In the genomic region with DNA sequence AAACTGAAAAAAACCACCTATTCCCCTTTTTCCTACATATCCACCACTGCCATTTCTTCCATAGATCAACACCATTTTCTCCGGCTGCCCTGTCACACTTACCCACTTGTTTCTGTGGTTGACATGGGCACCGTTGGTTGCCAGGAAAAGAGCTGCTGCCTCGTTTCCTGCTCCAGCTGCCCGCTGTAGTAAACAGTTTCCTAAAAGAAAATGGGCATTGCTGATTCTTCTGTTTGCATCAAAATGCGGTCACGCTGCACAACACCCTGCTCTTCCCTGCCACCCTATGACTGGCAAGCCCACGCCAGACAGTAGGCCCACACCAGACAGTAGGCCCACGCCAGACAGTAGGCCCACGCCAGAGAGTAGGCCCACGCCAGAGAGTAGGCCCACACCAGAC, we compare ENCODE assay signal across 18 cellular contexts. TPM values are rescaled to one million over a fixed set of nuclear protein-coding genes. Genes with fewer than 3 reads are reported as not detected.
DNase-seq lines count a peak whose midpoint lies in the region; ATAC-seq and TF ChIP-seq lines count a peak whose summit lies in the region.
"Had no signal": no experiment of that assay in that cellular context is flagged by ENCODE, and none has a peak within 500 bp of the region (broad histone marks: within the 10 kb centered on the region; RNA-seq: fewer than 3 reads in every experiment).

No MANE protein-coding gene starts in this region.

- H3K9me3 Mint-ChIP-seq in CD8-positive, alpha-beta memory T cell, result no peaks in the 10 kb centered on the region
- H3K9me3 Mint-ChIP-seq in WTC11, result no peaks in the 10 kb centered on the region
- H3K9me3 Mint-ChIP-seq: GM23338 had no signal

- peaks cover 0 to 3% (median 0%) of the 10 kb centered on the region in 3 donors for H3K4me1 Mint-ChIP-seq in CD8-positive, alpha-beta memory T cell
- H3K4me1 Mint-ChIP-seq in T-helper 17 cell (peaks cover 3% of the 10 kb centered on the region), WTC11 (peaks cover 5% of the 10 kb centered on the region; the same call in 1 of the 2 replicates)

- H3K27ac ChIP-seq in CD8-positive, alpha-beta memory T cell (ENCODE audit: low read depth, low read length), result no peak overlapping the region
- peak overlapping the region in 5 of 8 donors; percentile 27 to 70 (median 69) for H3K27ac ChIP-seq in spleen
- H3K27ac ChIP-seq: SK-N-MC had no signal

- TF ChIP-seq POLR2A in spleen (IDR thresholded peaks at IDR 0.05), result no peak

- H3K36me3 ChIP-seq in CD8-positive, alpha-beta memory T cell (ENCODE audit: insufficient read depth, low read length), result peaks cover 32% of the 10 kb centered on the region
- H3K36me3 ChIP-seq in spleen, result peaks cover 0 to 91% (median 52%) of the 10 kb centered on the region in 6 donors

- ATAC-seq in T-helper 17 cell, result peak; percentile 66
- ATAC-seq in HG03159 (IDR thresholded peaks at IDR 0.05; ENCODE audit: unreplicated experiment), result no peak
- no peak for ATAC-seq in WTC11
- ATAC-seq: activated CD4-positive, CD25-positive, alpha-beta regulatory T cell treated with anti-CD3 and anti-CD28 coated beads, Interleukin-2, amount 50 U/mL, for 24 hours; GM23338 had no signal

- intact Hi-C loops in spleen (cut with DNase I; ENCODE audit: low total_unique reads), result no loop called here

- WGBS in spleen, 5 donors, result 35 to 41% (median 40%) methylated on average over 10 of the region's 10 CpGs

- peaks cover 7% of the 10 kb centered on the region for H3K4me1 ChIP-seq in CD8-positive, alpha-beta memory T cell (ENCODE audit: insufficient read depth, low read length)
- H3K4me1 ChIP-seq in spleen, result peaks cover 0 to 54% (median 17%) of the 10 kb centered on the region in 6 donors

- peak overlapping the region in 7 of 8 donors; percentile 2 to 80 (median 62) for H3K27ac Mint-ChIP-seq in CD8-positive, alpha-beta memory T cell
- H3K27ac Mint-ChIP-seq in T-helper 17 cell (peak overlapping the region; percentile 89), WTC11 (no peak overlapping the region)
- H3K27ac Mint-ChIP-seq: GM23338 had no signal

- no peaks in the 10 kb centered on the region for H3K9me3 ChIP-seq in CD8-positive, alpha-beta memory T cell (ENCODE audit: low read length)
- no peaks in the 10 kb centered on the region for H3K9me3 ChIP-seq in T-helper 17 cell (ENCODE audit: control insufficient read depth, low read length, poor library complexity, severe bottlenecking)
- H3K9me3 ChIP-seq in spleen, result no peaks in the 10 kb centered on the region

- H3K4me3 ChIP-seq in CD8-positive, alpha-beta memory T cell (ENCODE audit: low read length), result no peak overlapping the region
- no peak overlapping the region for H3K4me3 ChIP-seq in spleen
- H3K4me3 ChIP-seq: GM23338, SK-N-MC, smooth muscle cell had no signal

- H3K4me3 Mint-ChIP-seq in CD8-positive, alpha-beta memory T cell, result no peak overlapping the region
- H3K4me3 Mint-ChIP-seq in T-helper 17 cell (peak overlapping the region; percentile 41), WTC11 (no peak overlapping the region)
- H3K4me3 Mint-ChIP-seq: GM23338 had no signal

- no peak for TF ChIP-seq CTCF in spleen (IDR thresholded peaks at IDR 0.05 in 8 of 11, conservative IDR thresholded peaks at IDR 0.05 in 3 of 11)
- TF ChIP-seq CTCF in WTC11 (IDR thresholded peaks at IDR 0.05), result no peak

- peaks cover 0 to 2% of the 10 kb centered on the region in 2 donors for H3K27me3 Mint-ChIP-seq in CD8-positive, alpha-beta memory T cell
- H3K27me3 Mint-ChIP-seq in T-helper 17 cell (no peaks in the 10 kb centered on the region), WTC11 (ENCODE audit: low read depth) (no peaks in the 10 kb centered on the region)

- H3K36me3 Mint-ChIP-seq in CD8-positive, alpha-beta memory T cell, result peaks cover 0 to 67% (median 3%) of the 10 kb centered on the region in 3 donors
- H3K36me3 Mint-ChIP-seq in T-helper 17 cell (ENCODE audit: low read depth), result peaks cover 2% of the 10 kb centered on the region
- H3K36me3 Mint-ChIP-seq in WTC11, result peaks cover 43% of the 10 kb centered on the region

- no peaks in the 10 kb centered on the region for H3K27me3 ChIP-seq in CD8-positive, alpha-beta memory T cell (ENCODE audit: insufficient read depth, low read length, poor library complexity, severe bottlenecking)
- no peaks in the 10 kb centered on the region for H3K27me3 ChIP-seq in spleen (replicated peaks in 1 of 7)

- peak in 1 of 5 donors; percentile 5 for DNase-seq in CD8-positive, alpha-beta memory T cell
- DNase-seq in T-helper 17 cell (no peak), dermis microvascular lymphatic vessel endothelial cell (ENCODE audit: low read depth in 2 of 2) (peak; percentile 85 to 89), spleen (peak; percentile 63), NCI-H1694 (lab: John Stamatoyannopoulos, UW) (no peak), WTC11 (ENCODE audit: low spot score) (no peak)
- DNase-seq: activated CD8-positive, alpha-beta memory T cell treated with anti-CD3 and anti-CD28 coated beads, Interleukin-2, amount 50 U/mL, for 48 hours; EL; erythroblast; foreskin melanocyte; NCI-H1105; NCI-H510A; T1000 had no signal

- CTCF ChIA-PET in CD8-positive, alpha-beta memory T cell (lab: Charles Lee), result no interaction called here
- CTCF ChIA-PET in WTC11 (lab: Charles Lee), result no interaction called here

- POLR2A ChIA-PET in CD8-positive, alpha-beta memory T cell (lab: Charles Lee), result no interaction called here
- POLR2A ChIA-PET in WTC11 (lab: Charles Lee), result no interaction called here

TF ChIP-seq in WTC11, 78 proteins besides CTCF, POLR2A, EP300 and RAD21:
- TF ChIP-seq ELF4 (CRISPR knock-in tag; IDR thresholded peaks at IDR 0.05; ENCODE audit: low read depth), result no peak
- TF ChIP-seq NR2C2 (CRISPR knock-in tag; IDR thresholded peaks at IDR 0.05), result no peak
- TF ChIP-seq RORB (CRISPR knock-in tag; IDR thresholded peaks at IDR 0.05), result no peak
- TF ChIP-seq, protein P1, sequence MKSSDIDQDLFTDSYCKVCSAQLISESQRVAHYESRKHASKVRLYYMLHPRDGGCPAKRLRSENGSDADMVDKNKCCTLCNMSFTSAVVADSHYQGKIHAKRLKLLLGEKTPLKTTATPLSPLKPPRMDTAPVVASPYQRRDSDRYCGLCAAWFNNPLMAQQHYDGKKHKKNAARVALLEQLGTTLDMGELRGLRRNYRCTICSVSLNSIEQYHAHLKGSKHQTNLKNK (CRISPR knock-in tag; IDR thresholded peaks at IDR 0.05), result no peak
- no peak for TF ChIP-seq TCF7 (CRISPR knock-in tag; IDR thresholded peaks at IDR 0.05; ENCODE audit: low read depth)
- TF ChIP-seq, protein P2, sequence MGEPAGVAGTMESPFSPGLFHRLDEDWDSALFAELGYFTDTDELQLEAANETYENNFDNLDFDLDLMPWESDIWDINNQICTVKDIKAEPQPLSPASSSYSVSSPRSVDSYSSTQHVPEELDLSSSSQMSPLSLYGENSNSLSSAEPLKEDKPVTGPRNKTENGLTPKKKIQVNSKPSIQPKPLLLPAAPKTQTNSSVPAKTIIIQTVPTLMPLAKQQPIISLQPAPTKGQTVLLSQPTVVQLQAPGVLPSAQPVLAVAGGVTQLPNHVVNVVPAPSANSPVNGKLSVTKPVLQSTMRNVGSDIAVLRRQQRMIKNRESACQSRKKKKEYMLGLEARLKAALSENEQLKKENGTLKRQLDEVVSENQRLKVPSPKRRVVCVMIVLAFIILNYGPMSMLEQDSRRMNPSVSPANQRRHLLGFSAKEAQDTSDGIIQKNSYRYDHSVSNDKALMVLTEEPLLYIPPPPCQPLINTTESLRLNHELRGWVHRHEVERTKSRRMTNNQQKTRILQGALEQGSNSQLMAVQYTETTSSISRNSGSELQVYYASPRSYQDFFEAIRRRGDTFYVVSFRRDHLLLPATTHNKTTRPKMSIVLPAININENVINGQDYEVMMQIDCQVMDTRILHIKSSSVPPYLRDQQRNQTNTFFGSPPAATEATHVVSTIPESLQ (CRISPR knock-in tag; IDR thresholded peaks at IDR 0.05), result no peak
- TF ChIP-seq GABPB1 (CRISPR knock-in tag; IDR thresholded peaks at IDR 0.05), result no peak
- no peak for TF ChIP-seq SMAD3 (CRISPR knock-in tag; IDR thresholded peaks at IDR 0.05; ENCODE audit: borderline replicate concordance)
- no peak for TF ChIP-seq CBFB (CRISPR knock-in tag; IDR thresholded peaks at IDR 0.05; ENCODE audit: low read depth)
- TF ChIP-seq, protein P3, sequence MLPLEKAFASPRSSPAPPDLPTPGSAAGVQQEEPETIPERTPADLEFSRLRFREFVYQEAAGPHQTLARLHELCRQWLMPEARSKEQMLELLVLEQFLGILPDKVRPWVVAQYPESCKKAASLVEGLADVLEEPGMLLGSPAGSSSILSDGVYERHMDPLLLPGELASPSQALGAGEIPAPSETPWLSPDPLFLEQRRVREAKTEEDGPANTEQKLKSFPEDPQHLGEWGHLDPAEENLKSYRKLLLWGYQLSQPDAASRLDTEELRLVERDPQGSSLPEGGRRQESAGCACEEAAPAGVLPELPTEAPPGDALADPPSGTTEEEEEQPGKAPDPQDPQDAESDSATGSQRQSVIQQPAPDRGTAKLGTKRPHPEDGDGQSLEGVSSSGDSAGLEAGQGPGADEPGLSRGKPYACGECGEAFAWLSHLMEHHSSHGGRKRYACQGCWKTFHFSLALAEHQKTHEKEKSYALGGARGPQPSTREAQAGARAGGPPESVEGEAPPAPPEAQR (CRISPR knock-in tag; IDR thresholded peaks at IDR 0.05), result no peak

RNA-seq across cellular contexts. Expression of a gene that starts 46.3 kb away (rescaled TPM):
- 10 to 100 TPM; 12.6 to 14.2 TPM for total RNA-seq in CD8-positive, alpha-beta memory T cell
- polyA plus RNA-seq in CD8-positive, alpha-beta memory T cell, result 12.9 TPM
- total RNA-seq in T-helper 17 cell (1 to 10 TPM; 7.8 to 8.2 TPM), dermis microvascular lymphatic vessel endothelial cell (36.6 and 56.4 TPM in 2 replicates), spleen (10 to 100 TPM in 6 of 7 donors, 1 to 10 TPM in 1; 7.5 to 24.7 (median 16.3) TPM), WTC11 (2021) (7.8 to 9.0 TPM (median 8.8 TPM) in 3 replicates)
- polyA plus RNA-seq in spleen, result 10 to 100 TPM in 2 of 3 donors, 1 to 10 TPM in 1; 9.7 to 14.7 (median 11.0) TPM

RNA-seq across cellular contexts. Expression of a gene that starts 46.5 kb away (rescaled TPM):
- 10 to 100 TPM; 39.6 to 41.2 TPM for total RNA-seq in CD8-positive, alpha-beta memory T cell
- 8.2 TPM for polyA plus RNA-seq in CD8-positive, alpha-beta memory T cell
- total RNA-seq in T-helper 17 cell, result 100 to 1,000 TPM; 117 to 123 TPM
- 22.5 and 30.8 TPM in 2 replicates for total RNA-seq in dermis microvascular lymphatic vessel endothelial cell
- total RNA-seq in spleen, result 100 to 1,000 TPM in 6 of 7 donors, 10 to 100 TPM in 1; 70.1 to 153 (median 111) TPM
- 10 to 100 TPM in 1 of 3 donors, 1 to 10 TPM in 2; 5.3 to 12.7 (median 5.5) TPM for polyA plus RNA-seq in spleen
- total RNA-seq in WTC11 (2021), result 16.3 to 24.1 TPM (median 17.5 TPM) in 3 replicates

Comparison
In these comparisons a context has a peak if more than half of its experiments do, and no peak if none do; other contexts are left out.
1. DNase-seq: peak in dermis microvascular lymphatic vessel endothelial cell (2 of 2) and spleen (single experiment); none in T-helper 17 cell (0 of 3), NCI-H1694 (single experiment) and WTC11 (single experiment).